4 cellular contexts compared by ENCODE assay signal in genomic region chr19:29442910-29443309, GRCh38.
"Had no signal": no experiment of that assay in that cellular context is flagged by ENCODE, and none has a peak within 500 bp of the region (broad histone marks: within the 10 kb centered on the region; RNA-seq: fewer than 3 reads in every experiment).

No MANE protein-coding gene starts in this region.

- DNase-seq: H9, HCEC 1CT, IMR-90 had no signal

- H2AFZ ChIP-seq: GM23338 had no signal

- H3K4me3 ChIP-seq: GM23338 had no signal

- H3K4me2 ChIP-seq: GM23338 had no signal
